ENCODE assay signal across 8 cellular contexts in the genomic region with DNA sequence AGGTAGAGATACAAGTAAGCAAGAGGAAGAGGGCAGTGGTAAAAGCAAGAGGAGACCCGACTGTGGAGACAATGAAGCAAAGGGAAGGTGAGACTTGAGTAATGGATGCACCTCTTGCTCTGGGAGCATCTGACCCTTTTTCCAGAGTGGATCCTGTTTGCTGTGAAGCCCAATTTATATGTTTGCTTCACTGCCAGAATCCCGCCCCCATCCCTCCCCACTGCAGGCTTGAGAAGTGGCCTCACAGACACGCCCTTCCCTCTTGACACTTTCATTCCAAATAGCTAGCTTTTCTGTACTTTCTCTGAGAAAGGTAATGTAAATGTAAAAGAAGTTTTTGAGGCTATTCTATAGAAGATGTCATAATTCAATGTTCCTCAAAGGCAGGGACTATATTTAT. TPM values are rescaled to one million over a fixed set of nuclear protein-coding genes. Genes with fewer than 3 reads are reported as not detected.
DNase-seq lines count a peak whose midpoint lies in the region; ATAC-seq and TF ChIP-seq lines count a peak whose summit lies in the region.

No MANE protein-coding gene starts in this region.

- H3K27me3 ChIP-seq in HAP-1 (ENCODE audit: low read depth), result peaks cover 11% of the 10 kb centered on the region; the same call in 1 of the 2 replicates
- no peaks in the 10 kb centered on the region for H3K27me3 ChIP-seq in sigmoid colon

- TF ChIP-seq EP300 in sigmoid colon (IDR thresholded peaks at IDR 0.05), result no peak

- H3K4me3 ChIP-seq in HAP-1 (peak overlapping the region; percentile 68), OCI-LY7 (ENCODE audit: low read depth, low read length, poor library complexity, severe bottlenecking) (peak overlapping the region; percentile 86), epithelial cell of proximal tubule (ENCODE audit: low read depth, low read length) (peak overlapping the region; percentile 78), sigmoid colon (peak overlapping the region in 3 of 4 donors; percentile 64 to 71 (median 67))

- POLR2A ChIA-PET in OCI-LY7 (lab: Charles Lee), result interaction anchor here (0.6 to 6.8 kb wide), 6 partner anchors 10 to 234 kb away, joined by 3 to 62 read pairs (median 4); partner anchors contain the start of genes ASB8 and SENP1

- H4K20me1 ChIP-seq in OCI-LY7 (ENCODE audit: insufficient read depth, low read length), result no peaks in the 10 kb centered on the region

- intact Hi-C loops in OCI-LY7 (cut with micrococcal nuclease; ENCODE audit: unreplicated experiment), result loop anchor here (2.0 kb wide), 1 partner anchor 38 kb away; the partner anchor contains the start of gene ASB8
- intact Hi-C loops in sigmoid colon (cut with DNase I), result no loop called here

- H3K9me2 ChIP-seq in OCI-LY7 (ENCODE audit: insufficient read depth, low read length), result no peaks in the 10 kb centered on the region

- H3K36me3 ChIP-seq in HAP-1 (replicated peaks), result peaks cover 10% of the 10 kb centered on the region
- peaks cover 19% of the 10 kb centered on the region for H3K36me3 ChIP-seq in OCI-LY7 (ENCODE audit: insufficient read depth, low read length)
- peaks cover 0 to 13% (median 7%) of the 10 kb centered on the region in 4 donors for H3K36me3 ChIP-seq in sigmoid colon

- H3K4me2 ChIP-seq in OCI-LY7 (ENCODE audit: low read length), result peak overlapping the region; percentile 83

- no peaks in the 10 kb centered on the region for H3K9me3 ChIP-seq in HAP-1
- no peaks in the 10 kb centered on the region for H3K9me3 ChIP-seq in OCI-LY7 (ENCODE audit: low read length)
- no peaks in the 10 kb centered on the region for H3K9me3 ChIP-seq in sigmoid colon

- peaks cover 22% of the 10 kb centered on the region; the same call in 1 of the 2 replicates for H3K79me2 ChIP-seq in OCI-LY7 (ENCODE audit: insufficient read depth, low read depth, low read length)

- 15 to 34% methylated on average over 3 of the region's 3 CpGs for WGBS in sigmoid colon, 2 donors

- no peak for TF ChIP-seq POLR2A in sigmoid colon (IDR thresholded peaks at IDR 0.05)

- H2AFZ ChIP-seq in OCI-LY7 (ENCODE audit: low read length), result peak overlapping the region; percentile 76; the same call in 1 of the 2 replicates

- DNase-seq in HAP-1 (ENCODE audit: low spot score in 2 of 2) (peak in 1 of 2 experiments; percentile 39), OCI-LY7 (ENCODE audit: low spot score) (no peak), epithelial cell of proximal tubule (ENCODE audit: low read depth) (no peak), sigmoid colon (no peak), AG20443 (ENCODE audit: low spot score) (no peak)

- no peak overlapping the region for H3K27ac ChIP-seq in OCI-LY7 (ENCODE audit: low read depth, low read length, poor library complexity, severe bottlenecking)
- peak overlapping the region; percentile 68 to 84 (median 77) for H3K27ac ChIP-seq in sigmoid colon

- in situ Hi-C loops in HAP-1 (cut with MboI; ENCODE audit: low sequenced_read_pairs), result no loop called here

- BruUV-seq in OCI-LY7 (replicated peaks; lab: Mats Ljungman, UMichigan), result no TSS peak

- CTCF ChIA-PET in OCI-LY7 (lab: Charles Lee; ENCODE audit: unreplicated experiment), result interaction anchor here (0.6 to 1.4 kb wide), 2 partner anchors 12 to 386 kb away, joined by 4 read pairs; no protein-coding TSS in a partner anchor

- H3K4me1 ChIP-seq in HAP-1 (peaks cover 29% of the 10 kb centered on the region), OCI-LY7 (ENCODE audit: insufficient read depth, low read length, poor library complexity, severe bottlenecking) (peaks cover 21% of the 10 kb centered on the region), sigmoid colon (peaks cover 0 to 22% (median 20%) of the 10 kb centered on the region in 4 donors)

- no peak for TF ChIP-seq CTCF in OCI-LY7 (conservative IDR thresholded peaks at IDR 0.05; ENCODE audit: low read length)
- TF ChIP-seq CTCF in epithelial cell of proximal tubule (conservative IDR thresholded peaks at IDR 0.05; ENCODE audit: low read depth, low read length), result no peak
- TF ChIP-seq CTCF in sigmoid colon (IDR thresholded peaks at IDR 0.05), result no peak

- no peak for ATAC-seq in HG03571 (IDR thresholded peaks at IDR 0.05; ENCODE audit: unreplicated experiment)
- ATAC-seq in GM18517 (IDR thresholded peaks at IDR 0.05; ENCODE audit: unreplicated experiment), result no peak
- no peak for ATAC-seq in GM18909 (IDR thresholded peaks at IDR 0.05; ENCODE audit: poor library complexity, unreplicated experiment)

RNA-seq across cellular contexts. Expression of gene PFKM, which starts 0.7 kb away (rescaled TPM):
- total RNA-seq in OCI-LY7 (2014; rRNA removed; shearing (Covaris generic)), result 37.4 and 42.3 TPM in 2 replicates
- total RNA-seq in OCI-LY7 (2022) (72.5 and 80.1 TPM in 2 replicates), epithelial cell of proximal tubule (23.9 and 42.5 TPM in 2 replicates), sigmoid colon (10 to 100 TPM; 59.2 to 70.6 (median 67.3) TPM)
- 10 to 100 TPM; 15.6 to 31.1 (median 17.8) TPM for polyA plus RNA-seq in sigmoid colon

RNA-seq across cellular contexts. Expression of gene SENP1, which starts 12.6 kb away (rescaled TPM):
- total RNA-seq in OCI-LY7 (2014; rRNA removed; shearing (Covaris generic)), result 29.9 and 48.3 TPM in 2 replicates
- total RNA-seq in OCI-LY7 (2022), result 54.7 and 63.5 TPM in 2 replicates
- 10.3 and 15.5 TPM in 2 replicates for total RNA-seq in epithelial cell of proximal tubule
- 10 to 100 TPM; 16.9 to 26.0 (median 24.3) TPM for total RNA-seq in sigmoid colon
- polyA plus RNA-seq in sigmoid colon, result 1 to 10 TPM; 4.2 to 5.9 (median 4.4) TPM

RNA-seq across cellular contexts. Expression of gene ASB8, which starts 38.8 kb away (rescaled TPM):
- 19.9 and 26.6 TPM in 2 replicates for total RNA-seq in OCI-LY7 (2014; rRNA removed; shearing (Covaris generic))
- total RNA-seq in OCI-LY7 (2022) (39.3 and 41.5 TPM in 2 replicates), epithelial cell of proximal tubule (8.6 and 13.6 TPM in 2 replicates), sigmoid colon (10 to 100 TPM; 35.6 to 64.3 (median 38.5) TPM)
- 10 to 100 TPM; 20.6 to 27.0 (median 25.8) TPM for polyA plus RNA-seq in sigmoid colon
